In genomic region chr10:84256510-84257342, GRCh38 we compare ENCODE assay signal across 9 cellular contexts. TPM values are rescaled to one million over a fixed set of nuclear protein-coding genes. Genes with fewer than 3 reads are reported as not detected.
A peak's percentile ranks its signal among the peaks of the same experiment; 100 is the strongest.
DNase-seq lines count a peak whose midpoint lies in the region; ATAC-seq, FAIRE-seq and TF ChIP-seq lines count a peak whose summit lies in the region.
"Had no signal": no experiment of that assay in that cellular context is flagged by ENCODE, and none has a peak within 500 bp of the region (broad histone marks: within the 10 kb centered on the region; RNA-seq: fewer than 3 reads in every experiment).

No MANE protein-coding gene starts in this region.

- no peak overlapping the region for H3K4me3 ChIP-seq in astrocyte (ENCODE audit: insufficient read depth, low read depth, low read length)

- no peak overlapping the region for H3K9ac ChIP-seq in astrocyte (ENCODE audit: low read length)

- H3K27ac Mint-ChIP-seq in astrocyte (ENCODE audit: unreplicated experiment), result no peak overlapping the region
- H3K27ac Mint-ChIP-seq: activated naive CD4-positive, alpha-beta T cell treated with anti-CD3 and anti-CD28 coated beads, Interleukin-2, amount 50 U/mL, for 24 hours had no signal

- no peaks in the 10 kb centered on the region for H3K79me2 ChIP-seq in astrocyte (ENCODE audit: insufficient read depth, low read length)

- peak; percentile 28 for TF ChIP-seq CTCF in astrocyte (IDR thresholded peaks at IDR 0.05; ENCODE audit: insufficient read depth, low read depth, low read length)

- H3K27me3 Mint-ChIP-seq in astrocyte (ENCODE audit: low read depth, unreplicated experiment), result peaks cover 33% of the 10 kb centered on the region

- H3K27ac ChIP-seq in astrocyte (ENCODE audit: low read depth, low read length), result no peak overlapping the region

- no peak for FAIRE-seq in astrocyte (lab: Jason Lieb, UNC)

- no peak overlapping the region for H3K4me3 Mint-ChIP-seq in astrocyte (ENCODE audit: unreplicated experiment)
- H3K4me3 Mint-ChIP-seq: activated naive CD4-positive, alpha-beta T cell treated with anti-CD3 and anti-CD28 coated beads, Interleukin-2, amount 50 U/mL, for 24 hours had no signal

- peak; percentile 28 for DNase-seq in activated gamma-delta T cell treated with Interleukin-2 at 50 U/mL for 16 hours
- no peak for DNase-seq in activated gamma-delta T cell (lab: John Stamatoyannopoulos, UW)
- peak; percentile 60 for DNase-seq in OCI-M1 (lab: John Stamatoyannopoulos, UW)
- DNase-seq in astrocyte (ENCODE audit: low read depth), result peak; percentile 7
- DNase-seq in iPS-NIHi7 (ENCODE audit: extremely low spot score), result peak; percentile 84
- DNase-seq in stimulated activated CD4-positive, alpha-beta T cell treated with anti-CD3 and anti-CD28 coated beads, Interleukin-2, amount 100 ng/mL, for 48 hours, result peak; percentile 53 to 60
- DNase-seq in epidermal melanocyte (ENCODE audit: insufficient read length, low spot score), result no peak

- H3K36me3 ChIP-seq in astrocyte (ENCODE audit: insufficient read depth, low read length), result no peaks in the 10 kb centered on the region

- no peak for ATAC-seq in HG02571 (IDR thresholded peaks at IDR 0.05; ENCODE audit: unreplicated experiment)

- no peaks in the 10 kb centered on the region for H3K4me1 ChIP-seq in astrocyte (ENCODE audit: insufficient read depth, low read length)

- no peaks in the 10 kb centered on the region for H4K20me1 ChIP-seq in astrocyte (ENCODE audit: insufficient read depth, low read length)

- H3K4me2 ChIP-seq in astrocyte (ENCODE audit: low read length), result peak overlapping the region; percentile 57

- peak overlapping the region; percentile 38 for H2AFZ ChIP-seq in astrocyte (ENCODE audit: low read depth, low read length)

- H3K36me3 Mint-ChIP-seq in astrocyte (ENCODE audit: low read depth, unreplicated experiment), result no peaks in the 10 kb centered on the region
- H3K36me3 Mint-ChIP-seq: activated naive CD4-positive, alpha-beta T cell treated with anti-CD3 and anti-CD28 coated beads, Interleukin-2, amount 50 U/mL, for 24 hours had no signal

- no peaks in the 10 kb centered on the region for H3K4me1 Mint-ChIP-seq in astrocyte (ENCODE audit: low read depth, unreplicated experiment)
- H3K4me1 Mint-ChIP-seq: activated naive CD4-positive, alpha-beta T cell treated with anti-CD3 and anti-CD28 coated beads, Interleukin-2, amount 50 U/mL, for 24 hours had no signal

- H3K9me3 ChIP-seq in astrocyte (ENCODE audit: insufficient read depth, low read depth, low read length), result no peaks in the 10 kb centered on the region

- H3K9me3 Mint-ChIP-seq in astrocyte (ENCODE audit: unreplicated experiment), result peaks cover 4% of the 10 kb centered on the region
- H3K9me3 Mint-ChIP-seq: activated naive CD4-positive, alpha-beta T cell treated with anti-CD3 and anti-CD28 coated beads, Interleukin-2, amount 50 U/mL, for 24 hours had no signal

- peaks cover 1% of the 10 kb centered on the region for H3K27me3 ChIP-seq in astrocyte (ENCODE audit: insufficient read depth, low read length)

RNA-seq across cellular contexts. Expression of gene RGR, which starts 11.9 kb away (rescaled TPM):
- total RNA-seq in astrocyte, result not detected in 2 replicates

RNA-seq across cellular contexts. Expression of gene LRIT1, which starts 15.4 kb away (rescaled TPM):
- not detected in 2 replicates for total RNA-seq in astrocyte

RNA-seq across cellular contexts. Expression of gene LRIT2, which starts 31.4 kb away (rescaled TPM):
- total RNA-seq in astrocyte, result not detected in 2 replicates

Comparison
In these comparisons a context has a peak if more than half of its experiments do, and no peak if none do; other contexts are left out.
1. DNase-seq: peak in activated gamma-delta T cell treated with Interleukin-2 at 50 U/mL for 16 hours (single experiment), OCI-M1 (single experiment), astrocyte (single experiment), iPS-NIHi7 (single experiment) and stimulated activated CD4-positive, alpha-beta T cell treated with anti-CD3 and anti-CD28 coated beads, Interleukin-2, amount 100 ng/mL, for 48 hours (2 of 2); none in activated gamma-delta T cell (single experiment) and epidermal melanocyte (single experiment).